In genomic region chr16:85316944-85317343, GRCh38 we compare ENCODE assay signal across 14 cellular contexts.
"Had no signal": no experiment of that assay in that cellular context is flagged by ENCODE, and none has a peak within 500 bp of the region (broad histone marks: within the 10 kb centered on the region; RNA-seq: fewer than 3 reads in every experiment).

No MANE protein-coding gene starts in this region.

- H3K9me3 ChIP-seq: adrenal gland, esophagus squamous epithelium, heart right ventricle, mucosa of descending colon, ovary, psoas muscle, right atrium auricular region, tibial artery had no signal

- H3K27me3 ChIP-seq: adrenal gland, heart right ventricle, ovary, right atrium auricular region, tibial artery had no signal

- H3K36me3 ChIP-seq: adrenal gland, esophagus squamous epithelium, heart right ventricle, ovary, right atrium auricular region, tibial artery had no signal

- DNase-seq: activated gamma-delta T cell treated with Interleukin-2 at 50 U/mL for 16 hours, cerebellar nuclear complex, esophagus squamous epithelium, T-helper 17 cell had no signal

- H3K4me3 ChIP-seq: adrenal gland, coronary artery, esophagus squamous epithelium, heart right ventricle, mucosa of descending colon, ovary, psoas muscle, right atrium auricular region, tibial artery had no signal

- FAIRE-seq: astrocyte, bronchial epithelial cell had no signal

- H3K27ac ChIP-seq: coronary artery, esophagus squamous epithelium, heart right ventricle, ovary had no signal
